Comparison of ENCODE assay signal across 1 cellular context in genomic region chr7:133614251-133614650, GRCh38.
TF ChIP-seq lines count a peak whose summit lies in the region.

No MANE protein-coding gene starts in this region.

TF ChIP-seq in K562, 482 proteins besides CTCF, POLR2A, EP300 and RAD21 (continued from another document):
- TF ChIP-seq ZBTB33 (CRISPR knock-in tag; IDR thresholded peaks at IDR 0.05) (no peak), CAMTA2 (CRISPR knock-in tag; conservative IDR thresholded peaks at IDR 0.05) (no peak), ZNF165 (CRISPR knock-in tag; IDR thresholded peaks at IDR 0.05; ENCODE audit: borderline replicate concordance) (no peak), MEIS2 (IDR thresholded peaks at IDR 0.05; ENCODE audit: partially characterized antibody) (peak; percentile 5), SFPQ (IDR thresholded peaks at IDR 0.05; ENCODE audit: low read depth, low read length) (no peak), ILF3 (IDR thresholded peaks at IDR 0.05; ENCODE audit: borderline replicate concordance) (no peak), CEBPG (CRISPR knock-in tag; IDR thresholded peaks at IDR 0.05) (no peak), CEBPG (tag; conservative IDR thresholded peaks at IDR 0.05 in 1 of 2, IDR thresholded peaks at IDR 0.05 in 1 of 2) (peak in 1 of 2 experiments; percentile 72; a peak in 3 of 4 replicates), PRPF4 (IDR thresholded peaks at IDR 0.05; ENCODE audit: insufficient read depth, low read depth, low read length, poor library complexity, severe bottlenecking) (no peak), NCOR1 (IDR thresholded peaks at IDR 0.05) (no peak), HOXB6 (CRISPR knock-in tag; IDR thresholded peaks at IDR 0.05; ENCODE audit: borderline replicate concordance) (no peak), SMAD1 (IDR thresholded peaks at IDR 0.05; ENCODE audit: low read depth, low read length, partially characterized antibody) (no peak), ZNF431 (CRISPR knock-in tag; IDR thresholded peaks at IDR 0.05) (no peak), WHSC1 (IDR thresholded peaks at IDR 0.05; ENCODE audit: low read length) (no peak), ZBTB8A (IDR thresholded peaks at IDR 0.05; ENCODE audit: partially characterized antibody) (no peak), ETS2 (tag; IDR thresholded peaks at IDR 0.05; ENCODE audit: borderline replicate concordance, poor library complexity, severe bottlenecking) (no peak), IFI16 (CRISPR knock-in tag; IDR thresholded peaks at IDR 0.05) (no peak), ZFPM2 (CRISPR knock-in tag; IDR thresholded peaks at IDR 0.05) (no peak)
- TF ChIP-seq, protein P1, sequence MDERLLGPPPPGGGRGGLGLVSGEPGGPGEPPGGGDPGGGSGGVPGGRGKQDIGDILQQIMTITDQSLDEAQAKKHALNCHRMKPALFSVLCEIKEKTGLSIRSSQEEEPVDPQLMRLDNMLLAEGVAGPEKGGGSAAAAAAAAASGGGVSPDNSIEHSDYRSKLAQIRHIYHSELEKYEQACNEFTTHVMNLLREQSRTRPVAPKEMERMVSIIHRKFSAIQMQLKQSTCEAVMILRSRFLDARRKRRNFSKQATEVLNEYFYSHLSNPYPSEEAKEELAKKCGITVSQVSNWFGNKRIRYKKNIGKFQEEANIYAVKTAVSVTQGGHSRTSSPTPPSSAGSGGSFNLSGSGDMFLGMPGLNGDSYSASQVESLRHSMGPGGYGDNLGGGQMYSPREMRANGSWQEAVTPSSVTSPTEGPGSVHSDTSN (CRISPR knock-in tag; IDR thresholded peaks at IDR 0.05; ENCODE audit: low read depth) = no peak
- TF ChIP-seq, protein P1 (tag; conservative IDR thresholded peaks at IDR 0.05; ENCODE audit: low read depth) = 0 out of 2 replicates have a peak, but pooled peaks have one; percentile 52
TF ChIP-seq in K562: peak in this region for 4.
